In genomic region chr1:116666747-116667576, GRCh38 we compare ENCODE assay signal across 8 cellular contexts. TPM values are rescaled to one million over a fixed set of nuclear protein-coding genes. Genes with fewer than 3 reads are reported as not detected.
A peak's percentile ranks its signal among the peaks of the same experiment; 100 is the strongest.
DNase-seq lines count a peak whose midpoint lies in the region; ATAC-seq and TF ChIP-seq lines count a peak whose summit lies in the region.

No MANE protein-coding gene starts in this region.

- no peaks in the 10 kb centered on the region for H3K9me3 Mint-ChIP-seq in WTC11

- H3K27me3 Mint-ChIP-seq in WTC11 (ENCODE audit: low read depth), result peaks cover 29% of the 10 kb centered on the region

- peaks cover 36% of the 10 kb centered on the region for H3K4me1 Mint-ChIP-seq in WTC11

- POLR2A ChIA-PET in HEK293T (lab: Yijun Ruan, JAX) (interaction anchor here (0.6 to 1.0 kb wide), 3 partner anchors 92 to 393 kb away, joined by 3 to 4 read pairs (median 3); partner anchors contain the start of gene TTF2), WTC11 (lab: Charles Lee) (interaction anchor here (1.5 kb wide), 1 partner anchor 393 kb away, joined by 4 read pairs; the partner anchor contains the start of gene TTF2)

- TF ChIP-seq CTCF in C4-2B (conservative IDR thresholded peaks at IDR 0.05), result no peak
- TF ChIP-seq CTCF in WTC11 (IDR thresholded peaks at IDR 0.05), result no peak
- TF ChIP-seq CTCF in fibroblast of pulmonary artery (IDR thresholded peaks at IDR 0.05; ENCODE audit: low read length, missing control alignments), result no peak
- no peak for TF ChIP-seq CTCF in omental fat pad (IDR thresholded peaks at IDR 0.05)

- H3K4me3 ChIP-seq in fibroblast of pulmonary artery (replicated peaks; ENCODE audit: low read depth, low read length), result peak overlapping the region; percentile 55

- peak overlapping the region; percentile 35 for H3K27ac ChIP-seq in C4-2B

- ATAC-seq in WTC11 (peak; percentile 62), omental fat pad (ENCODE audit: low FRiP score) (peak; percentile 60), GM19395 (IDR thresholded peaks at IDR 0.05; ENCODE audit: unreplicated experiment) (no peak)

- DNase-seq in HEK293T (ENCODE audit: extremely low spot score) (peak; percentile 47), WTC11 (ENCODE audit: low spot score) (no peak), fibroblast of pulmonary artery (ENCODE audit: low read depth) (no peak), omental fat pad (ENCODE audit: low spot score) (no peak), NCI-H446 (lab: John Stamatoyannopoulos, UW) (no peak), GM19240 (ENCODE audit: insufficient read length, low spot score) (no peak)

- CTCF ChIA-PET in HEK293T (lab: Yijun Ruan, JAX) (interaction anchor here (0.6 kb wide), 2 partner anchors 10 to 119 kb away, joined by 3 read pairs; no protein-coding TSS in a partner anchor), WTC11 (lab: Charles Lee) (interaction anchor here (0.7 to 1.7 kb wide), 9 partner anchors 36 to 677 kb away, joined by 3 to 21 read pairs (median 4); partner anchors contain the start of gene TTF2)

- H3K36me3 Mint-ChIP-seq in WTC11, result peaks cover 6% of the 10 kb centered on the region; the same call in 1 of the 2 replicates

- H3K4me3 Mint-ChIP-seq in WTC11, result peak overlapping the region; percentile 83

- no peak overlapping the region for H3K27ac Mint-ChIP-seq in WTC11

TF ChIP-seq in HEK293T, 16 proteins besides CTCF, POLR2A, EP300 and RAD21:
- TF ChIP-seq FOXM1 (IDR thresholded peaks at IDR 0.05; ENCODE audit: borderline replicate concordance) (no peak), L3MBTL2 (conservative IDR thresholded peaks at IDR 0.05) (peak; percentile 57)

TF ChIP-seq in WTC11, 78 proteins besides CTCF, POLR2A, EP300 and RAD21:
- TF ChIP-seq MXD4 (CRISPR knock-in tag; IDR thresholded peaks at IDR 0.05; ENCODE audit: borderline replicate concordance), result no peak
- TF ChIP-seq NFE2L1 (CRISPR knock-in tag; IDR thresholded peaks at IDR 0.05), result no peak
- no peak for TF ChIP-seq RELA (CRISPR knock-in tag; IDR thresholded peaks at IDR 0.05; ENCODE audit: borderline replicate concordance)
- TF ChIP-seq, protein P1, sequence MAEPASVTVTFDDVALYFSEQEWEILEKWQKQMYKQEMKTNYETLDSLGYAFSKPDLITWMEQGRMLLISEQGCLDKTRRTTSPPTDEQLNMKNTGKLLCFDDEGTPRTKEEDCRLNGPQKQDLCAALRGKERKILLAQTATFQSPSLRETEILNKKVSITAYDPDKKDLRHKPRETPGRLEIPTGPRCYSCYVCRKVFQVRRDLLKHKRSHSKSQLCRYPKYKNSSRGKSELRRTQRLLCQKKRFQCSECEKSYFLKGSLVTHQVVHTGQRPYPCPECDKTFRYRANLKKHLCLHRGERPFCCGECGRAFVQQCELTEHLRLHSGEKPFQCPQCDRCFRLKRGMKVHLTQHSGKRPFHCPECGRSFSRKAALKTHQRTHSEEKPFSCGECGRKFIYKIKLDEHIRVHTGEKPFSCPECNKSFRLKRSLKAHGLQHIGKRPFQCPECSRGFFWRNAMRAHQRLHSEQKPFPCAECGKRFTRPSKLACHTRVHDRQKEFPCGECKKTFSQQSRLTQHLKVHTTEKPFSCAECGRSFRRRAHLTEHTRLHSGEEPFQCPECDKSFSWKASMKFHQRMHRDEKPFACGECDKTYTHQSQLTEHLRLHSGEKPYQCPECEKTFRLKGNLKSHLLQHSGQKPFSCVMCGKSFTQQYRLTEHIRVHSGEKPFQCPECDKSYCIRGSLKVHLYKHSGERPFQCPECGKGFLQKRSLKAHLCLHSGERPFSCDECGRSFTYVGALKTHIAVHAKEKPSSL (CRISPR knock-in tag; conservative IDR thresholded peaks at IDR 0.05), result no peak
- no peak for TF ChIP-seq ZNF512 (CRISPR knock-in tag; IDR thresholded peaks at IDR 0.05; ENCODE audit: borderline replicate concordance)
- no peak for TF ChIP-seq CREM (CRISPR knock-in tag; IDR thresholded peaks at IDR 0.05)
- no peak for TF ChIP-seq HMGA2 (CRISPR knock-in tag; IDR thresholded peaks at IDR 0.05)
- TF ChIP-seq, protein P2, sequence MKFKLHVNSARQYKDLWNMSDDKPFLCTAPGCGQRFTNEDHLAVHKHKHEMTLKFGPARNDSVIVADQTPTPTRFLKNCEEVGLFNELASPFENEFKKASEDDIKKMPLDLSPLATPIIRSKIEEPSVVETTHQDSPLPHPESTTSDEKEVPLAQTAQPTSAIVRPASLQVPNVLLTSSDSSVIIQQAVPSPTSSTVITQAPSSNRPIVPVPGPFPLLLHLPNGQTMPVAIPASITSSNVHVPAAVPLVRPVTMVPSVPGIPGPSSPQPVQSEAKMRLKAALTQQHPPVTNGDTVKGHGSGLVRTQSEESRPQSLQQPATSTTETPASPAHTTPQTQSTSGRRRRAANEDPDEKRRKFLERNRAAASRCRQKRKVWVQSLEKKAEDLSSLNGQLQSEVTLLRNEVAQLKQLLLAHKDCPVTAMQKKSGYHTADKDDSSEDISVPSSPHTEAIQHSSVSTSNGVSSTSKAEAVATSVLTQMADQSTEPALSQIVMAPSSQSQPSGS (CRISPR knock-in tag; IDR thresholded peaks at IDR 0.05; ENCODE audit: borderline replicate concordance, low read depth), result no peak
- TF ChIP-seq PRRX2 (CRISPR knock-in tag; IDR thresholded peaks at IDR 0.05), result no peak
- no peak for TF ChIP-seq GTF2I (CRISPR knock-in tag; conservative IDR thresholded peaks at IDR 0.05)
- no peak for TF ChIP-seq ZNF219 (CRISPR knock-in tag; IDR thresholded peaks at IDR 0.05; ENCODE audit: borderline replicate concordance)
- no peak for TF ChIP-seq OVOL2 (CRISPR knock-in tag; IDR thresholded peaks at IDR 0.05; ENCODE audit: borderline replicate concordance)
- TF ChIP-seq ZNF671 (CRISPR knock-in tag; IDR thresholded peaks at IDR 0.05), result no peak
- no peak for TF ChIP-seq USF1 (CRISPR knock-in tag; IDR thresholded peaks at IDR 0.05)
- TF ChIP-seq FOXJ3 (CRISPR knock-in tag; IDR thresholded peaks at IDR 0.05; ENCODE audit: borderline replicate concordance), result no peak
- TF ChIP-seq, protein P3, sequence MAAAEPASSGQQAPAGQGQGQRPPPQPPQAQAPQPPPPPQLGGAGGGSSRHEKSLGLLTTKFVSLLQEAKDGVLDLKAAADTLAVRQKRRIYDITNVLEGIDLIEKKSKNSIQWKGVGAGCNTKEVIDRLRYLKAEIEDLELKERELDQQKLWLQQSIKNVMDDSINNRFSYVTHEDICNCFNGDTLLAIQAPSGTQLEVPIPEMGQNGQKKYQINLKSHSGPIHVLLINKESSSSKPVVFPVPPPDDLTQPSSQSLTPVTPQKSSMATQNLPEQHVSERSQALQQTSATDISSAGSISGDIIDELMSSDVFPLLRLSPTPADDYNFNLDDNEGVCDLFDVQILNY (CRISPR knock-in tag; IDR thresholded peaks at IDR 0.05), result no peak
- no peak for TF ChIP-seq ATF6 (CRISPR knock-in tag; IDR thresholded peaks at IDR 0.05)
- TF ChIP-seq ELF4 (CRISPR knock-in tag; IDR thresholded peaks at IDR 0.05; ENCODE audit: low read depth), result no peak
- TF ChIP-seq ZNF317 (CRISPR knock-in tag; IDR thresholded peaks at IDR 0.05; ENCODE audit: borderline replicate concordance, low read depth), result no peak

RNA-seq across cellular contexts. Expression of gene IGSF3, which starts 0.6 kb away (rescaled TPM):
- total RNA-seq in WTC11 (2021) (31.7 to 32.4 TPM (median 32.1 TPM) in 3 replicates), omental fat pad (1 to 10 TPM; 2.6 to 4.6 (median 3.4) TPM)
